In the genomic region with DNA sequence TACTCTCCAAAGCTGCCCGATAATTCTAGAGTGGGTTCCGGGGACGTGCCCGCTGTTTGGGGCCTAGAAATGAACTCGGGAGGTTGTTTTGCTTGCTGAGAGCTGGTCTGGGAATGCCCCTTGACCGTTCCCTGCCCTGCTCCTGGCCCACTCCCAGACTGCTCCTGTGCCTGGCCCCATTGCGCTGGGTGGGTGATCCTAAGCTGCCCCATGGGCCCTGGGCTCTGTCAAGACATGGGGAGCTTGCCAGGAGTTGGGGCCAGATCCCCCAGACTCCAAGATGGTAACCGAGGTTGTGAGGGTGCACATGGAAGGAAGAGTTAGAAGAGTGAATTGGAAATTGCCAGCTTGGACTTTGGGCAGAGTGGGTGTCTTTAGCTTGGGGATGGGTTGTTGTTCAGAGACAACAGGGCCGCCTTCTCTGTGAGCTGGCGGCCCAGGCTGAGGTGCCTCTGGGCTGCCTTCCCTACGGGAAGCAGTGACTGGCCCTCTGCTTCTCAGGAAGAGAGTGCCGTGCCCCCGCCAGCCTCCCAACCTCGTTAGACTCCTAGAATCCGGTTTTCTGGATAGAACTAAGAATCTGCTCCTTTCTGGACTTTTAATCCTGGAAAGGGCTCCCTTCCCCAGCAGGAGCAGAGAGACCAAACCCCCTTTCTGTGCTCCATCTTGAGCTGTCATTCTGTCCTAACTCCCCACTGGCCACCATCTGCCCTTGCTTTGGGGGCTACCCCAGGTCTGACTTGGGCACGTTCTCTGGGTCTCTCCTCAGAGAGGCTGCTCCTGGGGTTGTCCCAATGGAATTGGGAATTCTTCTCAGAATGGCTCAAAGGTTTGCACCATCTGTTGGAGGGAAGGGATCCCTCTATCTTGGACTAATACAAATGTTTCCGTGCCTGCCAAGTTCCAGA, we compare ENCODE assay signal across 8 cellular contexts. TPM values are rescaled to one million over a fixed set of nuclear protein-coding genes. Genes with fewer than 3 reads are reported as not detected.
DNase-seq lines count a peak whose midpoint lies in the region; ATAC-seq and TF ChIP-seq lines count a peak whose summit lies in the region.

No MANE protein-coding gene starts in this region.

- no peak for TF ChIP-seq POLR2A in body of pancreas (IDR thresholded peaks at IDR 0.05)

- no peaks in the 10 kb centered on the region for H3K36me3 Mint-ChIP-seq in nephron (ENCODE audit: low read depth)

- H3K4me3 ChIP-seq in AG04450 (ENCODE audit: low read depth, low read length) (peak overlapping the region; percentile 93), HUES64 (ENCODE audit: low read length) (peak overlapping the region; percentile 87; the same call in 1 of the 2 replicates), coronary artery (peak overlapping the region; percentile 87), body of pancreas (no peak overlapping the region)

- H3K9ac ChIP-seq in HUES64 (ENCODE audit: low read depth, low read length) = no peak overlapping the region

- ATAC-seq in GM19395 (IDR thresholded peaks at IDR 0.05; ENCODE audit: unreplicated experiment) (no peak), HG03025 (IDR thresholded peaks at IDR 0.05; ENCODE audit: low FRiP score, unreplicated experiment) (no peak), body of pancreas (no peak)

- H3K27me3 ChIP-seq in AG04450 (ENCODE audit: control insufficient read depth, insufficient read depth, low read length) = no peaks in the 10 kb centered on the region
- no peaks in the 10 kb centered on the region; the same call in 1 of the 2 replicates for H3K27me3 ChIP-seq in HUES64 (ENCODE audit: insufficient read depth, low read length)
- no peaks in the 10 kb centered on the region for H3K27me3 ChIP-seq in body of pancreas

- TF ChIP-seq CTCF in AG04450 (IDR thresholded peaks at IDR 0.05; ENCODE audit: low read depth, low read length) (no peak), coronary artery (IDR thresholded peaks at IDR 0.05) (no peak), nephron (IDR thresholded peaks at IDR 0.05; ENCODE audit: unreplicated experiment in 3 of 3) (no peak), body of pancreas (IDR thresholded peaks at IDR 0.05) (no peak)

- WGBS in HUES64 = 90% methylated on average over 17 of the region's 17 CpGs
- WGBS in body of pancreas, 2 donors = 84 to 85% methylated on average over 17 of the region's 17 CpGs

- H3K36me3 ChIP-seq in HUES64 (ENCODE audit: insufficient read depth, low read length) (peaks cover under 1% of the 10 kb centered on the region; the same call in 1 of the 2 replicates), body of pancreas (replicated peaks in 1 of 2; ENCODE audit: insufficient read depth in 1 of 2, low read depth in 2 of 2) (no peaks in the 10 kb centered on the region)

- H3K4me3 Mint-ChIP-seq in nephron = peak overlapping the region; percentile 80 to 90 (median 86)

- CTCF ChIA-PET in AG04450 (lab: Charles Lee) = interaction anchor here (1.0 to 3.7 kb wide), 6 partner anchors 8 to 124 kb away, joined by 3 to 20 read pairs (median 4); no protein-coding TSS in a partner anchor

- no peaks in the 10 kb centered on the region for H3K27me3 Mint-ChIP-seq in nephron (ENCODE audit: low read depth)

- H3K4me1 ChIP-seq in HUES64 (ENCODE audit: insufficient read depth, low read length) = peaks cover 20% of the 10 kb centered on the region
- peaks cover 21% of the 10 kb centered on the region for H3K4me1 ChIP-seq in body of pancreas

- peaks cover 71% of the 10 kb centered on the region for H3K4me1 Mint-ChIP-seq in nephron

- POLR2A ChIA-PET in AG04450 (lab: Yijun Ruan, JAX) = interaction anchor here (2.4 kb wide), 1 partner anchor 39 kb away, joined by 16 read pairs; no protein-coding TSS in a partner anchor

- DNase-seq in AG04450 (ENCODE audit: low read depth, low spot score) = no peak
- no peak for DNase-seq in coronary artery (ENCODE audit: low spot score)
- DNase-seq in body of pancreas = no peak
- no peak for DNase-seq in NCI-H2171 treated with DMSO at 0.1 percent for 48 hours (lab: John Stamatoyannopoulos, UW)

- no peaks in the 10 kb centered on the region; the same call in 1 of the 2 replicates for H3K9me3 ChIP-seq in AG04450 (ENCODE audit: control insufficient read depth, insufficient read depth, low read length)
- H3K9me3 ChIP-seq in HUES64 (ENCODE audit: insufficient read depth, low read depth, low read length) = no peaks in the 10 kb centered on the region
- no peaks in the 10 kb centered on the region for H3K9me3 ChIP-seq in body of pancreas

- H3K9me3 Mint-ChIP-seq in nephron = no peaks in the 10 kb centered on the region

- H3K27ac ChIP-seq in AG04450 (ENCODE audit: low read depth, low read length) (no peak overlapping the region), HUES64 (ENCODE audit: low read depth, low read length) (no peak overlapping the region), coronary artery (peak overlapping the region; percentile 90 to 92), body of pancreas (peak overlapping the region in 1 of 4 donors; percentile 10)

- H3K27ac Mint-ChIP-seq in nephron = peak overlapping the region; percentile 62 to 94 (median 84)

- intact Hi-C loops in body of pancreas (cut with DNase I) = no loop called here

RNA-seq across cellular contexts. Expression of a gene that starts 1.8 kb away (rescaled TPM):
- 13.1 and 15.3 TPM in 2 replicates for polyA plus RNA-seq in AG04450 (2011; rRNA removed)
- 15.7 and 19.3 TPM in 2 replicates for polyA minus RNA-seq in AG04450 (2011; rRNA and poly(A)+ RNA removed)
- polyA plus RNA-seq in HUES64 (2013, experiment 1 of 2) = 14.4 TPM
- polyA plus RNA-seq in HUES64 (2013, experiment 2 of 2) = 13.7 TPM
- 10 to 100 TPM in 1 of 2 donors, 1 to 10 TPM in 1; 7.5 to 14.8 TPM for total RNA-seq in body of pancreas

RNA-seq across cellular contexts. Expression of a gene that starts 53.4 kb away (rescaled TPM):
- 20.4 and 24.3 TPM in 2 replicates for polyA plus RNA-seq in AG04450 (2011; rRNA removed)
- polyA minus RNA-seq in AG04450 (2011; rRNA and poly(A)+ RNA removed) = 13.2 and 13.9 TPM in 2 replicates
- 18.9 TPM for polyA plus RNA-seq in HUES64 (2013, experiment 1 of 2)
- polyA plus RNA-seq in HUES64 (2013, experiment 2 of 2) = 24.0 TPM
- 10 to 100 TPM in 1 of 2 donors, 1 to 10 TPM in 1; 3.0 to 17.9 TPM for total RNA-seq in body of pancreas

Comparison
In these comparisons a context has a peak if more than half of its experiments do, and no peak if none do; other contexts are left out.
1. H3K27ac ChIP-seq: peak in coronary artery (2 of 2); none in AG04450 (single experiment) and HUES64 (single experiment).
2. H3K4me3 ChIP-seq: peak in AG04450 (single experiment), HUES64 (single experiment) and coronary artery (single experiment); none in body of pancreas (0 of 2).